8 cellular contexts compared by ENCODE assay signal in genomic region chrX:78199851-78200250, GRCh38.
DNase-seq lines count a peak whose midpoint lies in the region; TF ChIP-seq lines count a peak whose summit lies in the region.

No MANE protein-coding gene starts in this region.

- H3K4me2 ChIP-seq in smooth muscle cell = no peak overlapping the region
- H3K4me2 ChIP-seq in neuronal stem cell (ENCODE audit: insufficient read depth, low read length, poor library complexity, severe bottlenecking) = no peak overlapping the region

- H3K27ac ChIP-seq in smooth muscle cell (ENCODE audit: low read depth) (no peak overlapping the region), neuronal stem cell (replicated peaks; ENCODE audit: low read length) (no peak overlapping the region), coronary artery (no peak overlapping the region)

- H3K79me1 ChIP-seq in neuronal stem cell (ENCODE audit: low read depth, low read length) = no peaks in the 10 kb centered on the region

- no peak for DNase-seq in AG09319 (ENCODE audit: extremely low read depth, low read depth)
- DNase-seq in HT1080 (ENCODE audit: low read depth) = peak; percentile 13
- DNase-seq in cerebellar cortex (ENCODE audit: low spot score) = peak; percentile 4
- no peak for DNase-seq in smooth muscle cell (lab: John Stamatoyannopoulos, UW; ENCODE audit: unreplicated experiment)
- no peak for DNase-seq in NCI-H128 (lab: John Stamatoyannopoulos, UW; ENCODE audit: unreplicated experiment)
- DNase-seq in neuronal stem cell (ENCODE audit: low spot score) = no peak
- DNase-seq in coronary artery (ENCODE audit: low spot score) = no peak

- no peak overlapping the region for H2AK5ac ChIP-seq in neuronal stem cell (ENCODE audit: low read depth, low read length)

- no peaks in the 10 kb centered on the region for H3K4me1 ChIP-seq in smooth muscle cell (ENCODE audit: low read depth)
- no peaks in the 10 kb centered on the region for H3K4me1 ChIP-seq in neuronal stem cell (ENCODE audit: control insufficient read depth in 2 of 2, insufficient read depth in 1 of 2, low read depth in 1 of 2, low read length in 2 of 2)

- H2AFZ ChIP-seq in smooth muscle cell (ENCODE audit: low read depth) = no peak overlapping the region
- no peak overlapping the region for H2AFZ ChIP-seq in neuronal stem cell (ENCODE audit: low read length)

- H3K23ac ChIP-seq in neuronal stem cell (ENCODE audit: low read depth, low read length, poor library complexity) = no peak overlapping the region

- TF ChIP-seq CTCF in AG09319 (IDR thresholded peaks at IDR 0.05; ENCODE audit: low read depth, low read length) (peak; percentile 5; the same call in 1 of the 2 replicates), GM12872 (IDR thresholded peaks at IDR 0.05; ENCODE audit: insufficient read depth, low read depth, low read length) (peak; percentile 27; the same call in 1 of the 3 replicates), smooth muscle cell (IDR thresholded peaks at IDR 0.05; ENCODE audit: borderline replicate concordance, insufficient read depth, poor library complexity, severe bottlenecking) (peak; percentile 17), coronary artery (IDR thresholded peaks at IDR 0.05) (no peak)

- no peaks in the 10 kb centered on the region for H4K20me1 ChIP-seq in smooth muscle cell (ENCODE audit: low read depth)

- no peak overlapping the region for H3K14ac ChIP-seq in neuronal stem cell (ENCODE audit: low read length)

- H3K18ac ChIP-seq in neuronal stem cell (ENCODE audit: low read length) = no peak overlapping the region

- no peak overlapping the region for H4K8ac ChIP-seq in neuronal stem cell (ENCODE audit: low read depth, low read length)

- H3K27me3 ChIP-seq in smooth muscle cell (ENCODE audit: low read depth) = no peaks in the 10 kb centered on the region
- no peaks in the 10 kb centered on the region for H3K27me3 ChIP-seq in neuronal stem cell (ENCODE audit: control insufficient read depth in 3 of 3, insufficient read depth in 3 of 3, low read depth in 1 of 3, low read length in 3 of 3)

- no peak overlapping the region for H2BK15ac ChIP-seq in neuronal stem cell (ENCODE audit: low read length)

- H3K4ac ChIP-seq in neuronal stem cell (ENCODE audit: low read length) = no peak overlapping the region

- no peak overlapping the region for H2BK120ac ChIP-seq in neuronal stem cell (ENCODE audit: low read depth, low read length)

- no peak overlapping the region for H3K9ac ChIP-seq in smooth muscle cell (ENCODE audit: low read depth)
- H3K9ac ChIP-seq in neuronal stem cell (ENCODE audit: low read depth, low read length, poor library complexity) = no peak overlapping the region

- no peak overlapping the region for H2BK12ac ChIP-seq in neuronal stem cell (ENCODE audit: low read length)

- no peak overlapping the region for H3K4me3 ChIP-seq in smooth muscle cell
- no peak overlapping the region for H3K4me3 ChIP-seq in neuronal stem cell (ENCODE audit: low read length in 2 of 2)
- H3K4me3 ChIP-seq in coronary artery = no peak overlapping the region

- no peaks in the 10 kb centered on the region for H3K9me3 ChIP-seq in smooth muscle cell (replicated peaks; ENCODE audit: low read depth)
- H3K9me3 ChIP-seq in neuronal stem cell (replicated peaks in 1 of 2; ENCODE audit: control insufficient read depth in 2 of 2, insufficient read depth in 1 of 2, low read depth in 1 of 2, low read length in 2 of 2) = no peaks in the 10 kb centered on the region

- H4K91ac ChIP-seq in neuronal stem cell (ENCODE audit: low read depth, low read length, poor library complexity) = no peak overlapping the region

- no peaks in the 10 kb centered on the region for H3K79me2 ChIP-seq in smooth muscle cell (ENCODE audit: low read depth)

- no peak overlapping the region for H2BK5ac ChIP-seq in neuronal stem cell (ENCODE audit: low read length)

- no peaks in the 10 kb centered on the region for H3K36me3 ChIP-seq in smooth muscle cell (ENCODE audit: low read depth)
- no peaks in the 10 kb centered on the region for H3K36me3 ChIP-seq in neuronal stem cell (replicated peaks in 1 of 2; ENCODE audit: control insufficient read depth in 2 of 2, insufficient read depth in 2 of 2, low read length in 2 of 2)

- no peaks in the 10 kb centered on the region for H3F3A ChIP-seq in smooth muscle cell (ENCODE audit: low read depth)

Comparison
In these comparisons a context has a peak if more than half of its experiments do, and no peak if none do; other contexts are left out.
1. DNase-seq: peak in HT1080 (single experiment) and cerebellar cortex (single experiment); none in AG09319 (single experiment), smooth muscle cell (single experiment), NCI-H128 (single experiment), neuronal stem cell (single experiment) and coronary artery (single experiment).